Comparison of ENCODE assay signal across 32 cellular contexts in genomic region chr15:93852761-93853160, GRCh38.
"Had no signal": no experiment of that assay in that cellular context is flagged by ENCODE, and none has a peak within 500 bp of the region (broad histone marks: within the 10 kb centered on the region; RNA-seq: fewer than 3 reads in every experiment).

No MANE protein-coding gene starts in this region.

- H3K4me1 ChIP-seq: adrenal gland, body of pancreas, heart left ventricle had no signal

- H3K4me3 ChIP-seq: adrenal gland, body of pancreas, gastrocnemius medialis, heart left ventricle had no signal

- H3K36me3 ChIP-seq: adrenal gland, gastrocnemius medialis, heart left ventricle, WERI-Rb-1 had no signal

- H3K27me3 ChIP-seq: adrenal gland, body of pancreas, gastrocnemius medialis, heart left ventricle had no signal

- H3K27ac ChIP-seq: adrenal gland, body of pancreas, gastrocnemius medialis, heart left ventricle, WERI-Rb-1 had no signal

- ATAC-seq: activated CD4-positive, CD25-positive, alpha-beta regulatory T cell treated with anti-CD3 and anti-CD28 coated beads, Interleukin-2, amount 50 U/mL, for 24 hours; activated CD8-positive, alpha-beta T cell treated with anti-CD3 and anti-CD28 coated beads for 36 hours; activated naive CD8-positive, alpha-beta T cell treated with anti-CD3 and anti-CD28 coated beads, Interleukin-2, amount 50 U/mL, for 24 hours; activated T-cell treated with anti-CD3 and anti-CD28 coated beads, Interleukin-2, amount 50 U/mL, for 4 hours; activated T-helper 17 cell treated with anti-CD3 and anti-CD28 coated beads, Interleukin-2, amount 50 U/mL, for 72 hours; body of pancreas; effector memory CD8-positive, alpha-beta T cell; esophagus mucosa; T-helper 17 cell had no signal

- DNase-seq: activated B cell treated with CpG ODN at 0.5 μM for 24 hours; activated CD4-positive, alpha-beta T cell treated with anti-CD3 and anti-CD28 coated beads for 48 hours; activated CD4-positive, alpha-beta T cell treated with anti-CD3 and anti-CD28 coated beads, Interleukin-2, amount 50 U/mL, for 1 hour; activated CD4-positive, alpha-beta T cell treated with anti-CD3 and anti-CD28 coated beads, Interleukin-2, amount 50 U/mL, for 48 hours; activated CD8-positive, alpha-beta memory T cell treated with anti-CD3 and anti-CD28 coated beads for 24 hours; activated CD8-positive, alpha-beta T cell treated with anti-CD3 and anti-CD28 coated beads for 36 hours; activated effector memory CD4-positive, alpha-beta T cell treated with Interleukin-2 at 50 U/mL for 16 hours; activated gamma-delta T cell treated with Interleukin-2 at 50 U/mL for 16 hours; activated naive CD4-positive, alpha-beta T cell treated with anti-CD3 and anti-CD28 coated beads for 36 hours; activated naive CD8-positive, alpha-beta T cell treated with anti-CD3 and anti-CD28 coated beads for 36 hours; activated naive CD8-positive, alpha-beta T cell treated with anti-CD3 and anti-CD28 coated beads, Interleukin-2, amount 50 U/mL, for 24 hours; activated T-cell treated with anti-CD3 and anti-CD28 coated beads, Interleukin-2, amount 50 U/mL, for 4 hours; adrenal gland; amygdala; aorta; body of pancreas; cortex of kidney; dermis blood vessel endothelial cell; effector CD4-positive, alpha-beta T cell; effector memory CD8-positive, alpha-beta T cell; foreskin fibroblast; gastrocnemius medialis; glutamatergic neuron; heart left ventricle; T-helper 1 cell; T-helper 17 cell; T1000; WERI-Rb-1 had no signal

- FAIRE-seq: colon had no signal
